8 cellular contexts compared by ENCODE assay signal in the genomic region with DNA sequence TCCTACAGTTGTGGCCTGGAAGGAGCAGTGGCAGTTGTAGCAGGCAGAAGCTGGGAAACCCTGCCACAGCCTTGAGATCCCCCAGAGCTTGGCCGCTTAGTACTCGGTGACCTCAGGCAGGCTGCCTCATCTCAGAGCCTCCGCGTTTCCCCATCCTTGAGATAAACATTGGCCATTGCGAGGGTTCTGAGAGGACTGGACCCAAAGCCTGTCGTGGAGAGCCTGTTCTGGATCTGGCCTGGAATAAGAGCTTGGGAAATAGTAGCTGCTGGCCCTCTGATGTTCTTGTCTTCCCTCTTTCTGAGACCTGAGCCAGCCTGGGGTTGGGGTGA.
DNase-seq lines count a peak whose midpoint lies in the region; ATAC-seq and TF ChIP-seq lines count a peak whose summit lies in the region.

No MANE protein-coding gene starts in this region.

- H3K27me3 ChIP-seq in DOHH2 (ENCODE audit: control insufficient read depth, low read length), result no peaks in the 10 kb centered on the region
- H3K27me3 ChIP-seq in rectal smooth muscle tissue (ENCODE audit: control insufficient read depth, insufficient read depth, low read length), result no peaks in the 10 kb centered on the region

- H3K4me2 ChIP-seq in DOHH2 (ENCODE audit: low read length), result peak overlapping the region; percentile 86

- H3K79me2 ChIP-seq in DOHH2 (ENCODE audit: control insufficient read depth, low read length), result peaks cover 27% of the 10 kb centered on the region

- no peaks in the 10 kb centered on the region for H4K20me1 ChIP-seq in DOHH2 (ENCODE audit: control insufficient read depth, insufficient read depth, low read depth, low read length)

- DNase-seq in foreskin fibroblast, result peak in 1 of 2 donors; percentile 39

- no peaks in the 10 kb centered on the region for H3K9me3 ChIP-seq in DOHH2 (ENCODE audit: control insufficient read depth, insufficient read depth, low read length)

- no peak overlapping the region for H3K9ac ChIP-seq in rectal smooth muscle tissue (ENCODE audit: low read length)

- no peaks in the 10 kb centered on the region for H3F3A ChIP-seq in DOHH2 (ENCODE audit: control insufficient read depth, insufficient read depth)

- H3K9me2 ChIP-seq in DOHH2 (replicated peaks; ENCODE audit: control insufficient read depth, low read length), result no peaks in the 10 kb centered on the region

- no peak for TF ChIP-seq CTCF in DOHH2 (IDR thresholded peaks at IDR 0.05; ENCODE audit: low read depth, low read length, poor library complexity, severe bottlenecking)
- no peak for TF ChIP-seq CTCF in VCaP (conservative IDR thresholded peaks at IDR 0.05)
- no peak for TF ChIP-seq CTCF in foreskin fibroblast (IDR thresholded peaks at IDR 0.05; ENCODE audit: low read depth, low read length)

- H3K4me1 ChIP-seq in DOHH2 (ENCODE audit: control insufficient read depth, low read length) (peaks cover 23% of the 10 kb centered on the region), rectal smooth muscle tissue (ENCODE audit: control insufficient read depth, insufficient read depth, low read length) (peaks cover 10% of the 10 kb centered on the region)

- ATAC-seq in HG02759 (IDR thresholded peaks at IDR 0.05; ENCODE audit: unreplicated experiment) (no peak), GM21576 (IDR thresholded peaks at IDR 0.05; ENCODE audit: unreplicated experiment) (no peak), GM18520 (IDR thresholded peaks at IDR 0.05; ENCODE audit: unreplicated experiment) (no peak), HG02852 (IDR thresholded peaks at IDR 0.05; ENCODE audit: unreplicated experiment) (no peak)

- H3K27ac ChIP-seq in DOHH2 (ENCODE audit: low read depth, low read length) (no peak overlapping the region), VCaP (peak overlapping the region; percentile 86), rectal smooth muscle tissue (ENCODE audit: low read depth, low read length) (no peak overlapping the region)

- H3K36me3 ChIP-seq in DOHH2 (ENCODE audit: control insufficient read depth, low read length), result peaks cover 17% of the 10 kb centered on the region
- peaks cover 16% of the 10 kb centered on the region for H3K36me3 ChIP-seq in rectal smooth muscle tissue (ENCODE audit: control insufficient read depth, insufficient read depth, low read length)

- H3K4me3 ChIP-seq in DOHH2 (ENCODE audit: low read length), result peak overlapping the region; percentile 94
- H3K4me3 ChIP-seq in foreskin fibroblast (ENCODE audit: low read depth in 1 of 2, low read length in 2 of 2), result peak overlapping the region; percentile 69 to 93
- H3K4me3 ChIP-seq in rectal smooth muscle tissue (ENCODE audit: low read length), result peak overlapping the region; percentile 95
